ENCODE assay signal across 7 cellular contexts in genomic region chr19:3361384-3362216, GRCh38. TPM values are rescaled to one million over a fixed set of nuclear protein-coding genes. Genes with fewer than 3 reads are reported as not detected.
DNase-seq lines count a peak whose midpoint lies in the region; ATAC-seq and TF ChIP-seq lines count a peak whose summit lies in the region.

No MANE protein-coding gene starts in this region.

- peak overlapping the region; percentile 9 for H2BK120ac ChIP-seq in mesenchymal stem cell (ENCODE audit: low read depth, low read length)

- H2BK15ac ChIP-seq in mesenchymal stem cell (ENCODE audit: low read depth, poor library complexity, severe bottlenecking) = peak overlapping the region; percentile 76

- H3K9ac ChIP-seq in Loucy (ENCODE audit: low read depth, low read length, poor library complexity, severe bottlenecking) = peak overlapping the region; percentile 85
- H3K9ac ChIP-seq in mesenchymal stem cell (ENCODE audit: low read length) = peak overlapping the region; percentile 86

- CTCF ChIA-PET in MCF 10A (lab: Yijun Ruan, JAX) = interaction anchor here (0.6 to 0.7 kb wide), 3 partner anchors 23 to 1452 kb away, joined by 3 read pairs; no protein-coding TSS in a partner anchor

- DNase-seq in MCF 10A (ENCODE audit: unreplicated experiment) (no peak), mesenchymal stem cell (peak; percentile 44), tibial artery (peak in 1 of 2 donors; percentile 70), ecto neural progenitor cell (ENCODE audit: low spot score) (no peak), DMS 273 treated with DMSO at 0.1 percent for 48 hours (lab: John Stamatoyannopoulos, UW) (no peak)

- peak overlapping the region; percentile 9 for H3K27ac Mint-ChIP-seq in MCF 10A (ENCODE audit: low read depth, unreplicated experiment)

- H4K91ac ChIP-seq in mesenchymal stem cell (ENCODE audit: low read length) = peak overlapping the region; percentile 56

- H3K4me1 Mint-ChIP-seq in MCF 10A (ENCODE audit: insufficient read depth, unreplicated experiment) = peaks cover 42% of the 10 kb centered on the region

- H2AFZ ChIP-seq in Loucy (ENCODE audit: low read length) (no peak overlapping the region), mesenchymal stem cell (ENCODE audit: low read depth, low read length) (no peak overlapping the region)

- intact Hi-C loops in MCF 10A (cut with micrococcal nuclease) = no loop called here
- intact Hi-C loops in tibial artery (cut with DNase I; ENCODE audit: low total_unique reads) = no loop called here

- H2BK5ac ChIP-seq in mesenchymal stem cell (ENCODE audit: low read depth, low read length, poor library complexity, severe bottlenecking) = no peak overlapping the region

- H3K4me3 ChIP-seq in Loucy (ENCODE audit: low read length, poor library complexity, severe bottlenecking) (peak overlapping the region; percentile 93), mesenchymal stem cell (ENCODE audit: insufficient read depth in 1 of 2, low read depth in 1 of 2, low read length in 2 of 2) (peak overlapping the region; percentile 86 to 94), tibial artery (peak overlapping the region; percentile 100)

- no peaks in the 10 kb centered on the region for H3K9me3 ChIP-seq in Loucy (ENCODE audit: insufficient read depth, low read depth, low read length)
- H3K9me3 ChIP-seq in mesenchymal stem cell (ENCODE audit: control insufficient read depth, low read length) = no peaks in the 10 kb centered on the region
- H3K9me3 ChIP-seq in tibial artery = no peaks in the 10 kb centered on the region

- H3K79me1 ChIP-seq in mesenchymal stem cell (replicated peaks; ENCODE audit: low read length, poor library complexity, severe bottlenecking) = peaks cover 10% of the 10 kb centered on the region

- no peak overlapping the region for H4K8ac ChIP-seq in mesenchymal stem cell (ENCODE audit: low read length)

- H3K18ac ChIP-seq in mesenchymal stem cell (ENCODE audit: low read depth in 1 of 2, low read length in 2 of 2) = peak overlapping the region in 1 of 2 experiments; percentile 93

- no peaks in the 10 kb centered on the region for H3K9me2 ChIP-seq in Loucy (replicated peaks; ENCODE audit: low read depth, low read length)

- TF ChIP-seq CTCF in Loucy (conservative IDR thresholded peaks at IDR 0.05; ENCODE audit: low read length) (no peak), MCF 10A (IDR thresholded peaks at IDR 0.05; ENCODE audit: unreplicated experiment) (no peak), tibial artery (IDR thresholded peaks at IDR 0.05) (no peak)

- ATAC-seq in GM18858 (IDR thresholded peaks at IDR 0.05; ENCODE audit: unreplicated experiment) = no peak

- H3K79me2 ChIP-seq in Loucy (ENCODE audit: insufficient read depth, low read length) = peaks cover 72% of the 10 kb centered on the region

- H3K4me3 Mint-ChIP-seq in MCF 10A (ENCODE audit: unreplicated experiment) = peak overlapping the region; percentile 81

- BruUV-seq in MCF 10A (replicated peaks; lab: Mats Ljungman, UMichigan) = no TSS peak

- peak overlapping the region; percentile 89 for H3K4me2 ChIP-seq in Loucy (ENCODE audit: low read depth, low read length, poor library complexity, severe bottlenecking)
- peak overlapping the region; percentile 81 for H3K4me2 ChIP-seq in mesenchymal stem cell (ENCODE audit: low read length, poor library complexity, severe bottlenecking)

- H3K4me1 ChIP-seq in Loucy (ENCODE audit: insufficient read depth, low read length, poor library complexity, severe bottlenecking) (peaks cover 46% of the 10 kb centered on the region), mesenchymal stem cell (ENCODE audit: control insufficient read depth, insufficient read depth, low read depth, low read length) (peaks cover 41% of the 10 kb centered on the region), tibial artery (peaks cover 0 to 65% (median 47%) of the 10 kb centered on the region in 4 donors)

- H3K36me3 ChIP-seq in Loucy (ENCODE audit: insufficient read depth, low read length) = no peaks in the 10 kb centered on the region
- peaks cover 0 to 4% of the 10 kb centered on the region in 2 experiments for H3K36me3 ChIP-seq in mesenchymal stem cell (ENCODE audit: control insufficient read depth in 1 of 2, insufficient read depth in 2 of 2, low read depth in 1 of 2, low read length in 2 of 2)
- no peaks in the 10 kb centered on the region for H3K36me3 ChIP-seq in tibial artery

- no peaks in the 10 kb centered on the region for H3K27me3 ChIP-seq in Loucy (ENCODE audit: insufficient read depth, low read length, poor library complexity, severe bottlenecking)
- peaks cover 0 to 6% of the 10 kb centered on the region in 2 experiments for H3K27me3 ChIP-seq in mesenchymal stem cell (ENCODE audit: control insufficient read depth in 1 of 2, insufficient read depth in 1 of 2, low read length in 2 of 2)
- no peaks in the 10 kb centered on the region for H3K27me3 ChIP-seq in tibial artery

- H2AK5ac ChIP-seq in mesenchymal stem cell (ENCODE audit: low read length, severe bottlenecking) = no peak overlapping the region

- peak overlapping the region in 1 of 2 experiments; percentile 89 for H3K4ac ChIP-seq in mesenchymal stem cell (ENCODE audit: low read depth in 1 of 2, low read length in 2 of 2)

- H3K9me3 Mint-ChIP-seq in MCF 10A (ENCODE audit: unreplicated experiment) = no peaks in the 10 kb centered on the region

- peak overlapping the region in 1 of 2 experiments; percentile 42 for H3K23ac ChIP-seq in mesenchymal stem cell (ENCODE audit: low read length in 2 of 2)

- H2BK12ac ChIP-seq in mesenchymal stem cell (ENCODE audit: low read length in 2 of 2) = peak overlapping the region in 1 of 2 experiments; percentile 65

- H3K27me3 Mint-ChIP-seq in MCF 10A (ENCODE audit: insufficient read depth, unreplicated experiment) = no peaks in the 10 kb centered on the region

- POLR2A ChIA-PET in MCF 10A (lab: Yijun Ruan, JAX) = interaction anchor here (1.9 kb wide), 1 partner anchor 25 kb away, joined by 5 read pairs; no protein-coding TSS in a partner anchor

- peak overlapping the region in 1 of 2 experiments; percentile 87 for H3K14ac ChIP-seq in mesenchymal stem cell (ENCODE audit: low read length in 2 of 2)

- no peak overlapping the region for H3K27ac ChIP-seq in mesenchymal stem cell (ENCODE audit: low read length, poor library complexity, severe bottlenecking)
- peak overlapping the region; percentile 100 for H3K27ac ChIP-seq in tibial artery

- 33% methylated on average over 23 of the region's 27 CpGs for WGBS in mesenchymal stem cell

- H3K36me3 Mint-ChIP-seq in MCF 10A (ENCODE audit: insufficient read depth, unreplicated experiment) = peaks cover 6% of the 10 kb centered on the region

- peaks cover 17% of the 10 kb centered on the region for H4K20me1 ChIP-seq in Loucy (ENCODE audit: insufficient read depth, low read length, poor library complexity, severe bottlenecking)

- H3F3A ChIP-seq in Loucy (ENCODE audit: low read depth) = peaks cover 6% of the 10 kb centered on the region; the same call in 1 of the 2 replicates

RNA-seq across cellular contexts. Expression of gene NFIC, which starts 4.8 kb away (rescaled TPM):
- total RNA-seq in MCF 10A (2022) = 83.4 and 85.5 TPM in 2 replicates
- polyA plus RNA-seq in mesenchymal stem cell (2013, experiment 1 of 2) = 101 TPM
- polyA plus RNA-seq in mesenchymal stem cell (2013, experiment 2 of 2) = 98.4 TPM
